ENCODE assay signal across 8 cellular contexts in genomic region chr4:49092608-49093135, GRCh38.
DNase-seq lines count a peak whose midpoint lies in the region; ATAC-seq, FAIRE-seq and TF ChIP-seq lines count a peak whose summit lies in the region.
"Not testable (repeated sequence)": the region's sequence is repeated elsewhere in the genome, so short reads cannot be mapped to it uniquely, and the experiment has no call there.

No MANE protein-coding gene starts in this region.

- not testable (repeated sequence) for FAIRE-seq in HepG2 (lab: Jason Lieb, UNC)

- H3K79me2 ChIP-seq in HepG2 (ENCODE audit: insufficient read depth, low read length), result not testable (repeated sequence)

- not testable (repeated sequence) for TF ChIP-seq CTCF in endodermal cell (conservative IDR thresholded peaks at IDR 0.05); HepG2 (CRISPR knock-in tag; IDR thresholded peaks at IDR 0.05)

- not testable (repeated sequence) for H4K20me1 ChIP-seq in HepG2 (ENCODE audit: insufficient read depth, low read length)

- not testable (repeated sequence) for TF ChIP-seq EP300 in HepG2 (IDR thresholded peaks at IDR 0.05; ENCODE audit: low read depth in 2 of 2, low read length in 2 of 2); HepG2 (CRISPR knock-in tag; IDR thresholded peaks at IDR 0.05; ENCODE audit: borderline replicate concordance)

- peaks cover 74% of the 10 kb centered on the region for H3K9me3 Mint-ChIP-seq in endodermal cell

- not testable (repeated sequence) for TF ChIP-seq RAD21 in HepG2 (CRISPR knock-in tag; IDR thresholded peaks at IDR 0.05)

- WGBS in endodermal cell (ENCODE audit: insufficient coverage in 1 of 2, insufficient read length in 1 of 2), 2 experiments, result 62 to 67% methylated on average over 10 of the region's 11 CpGs
- 7% methylated on average over 11 of the region's 11 CpGs for WGBS in HepG2 (ENCODE audit: low lambda C conversion rate)

- H3K4me1 ChIP-seq in endodermal cell (ENCODE audit: control insufficient read depth, insufficient read depth, low read length); HepG2 (ENCODE audit: insufficient read depth, low read length); subcutaneous abdominal adipose tissue (ENCODE audit: control insufficient read depth in 5 of 5, insufficient read depth in 5 of 5, low read length in 5 of 5): not testable (repeated sequence)

- POLR2A ChIA-PET in HepG2 (lab: Yijun Ruan, JAX), result not testable (repeated sequence)

- H3K27ac ChIP-seq in endodermal cell (ENCODE audit: low read depth, low read length); HepG2 (ENCODE audit: extremely low read length, insufficient read depth, low read length); subcutaneous abdominal adipose tissue (ENCODE audit: low read depth, low read length): not testable (repeated sequence)

- not testable (repeated sequence) for TF ChIP-seq POLR2A in HepG2 (IDR thresholded peaks at IDR 0.05; ENCODE audit: insufficient read depth in 1 of 2, low read depth in 2 of 2, low read length in 2 of 2)

- H3K36me3 Mint-ChIP-seq in endodermal cell (ENCODE audit: low read depth), result peaks cover 28% of the 10 kb centered on the region

- H2AFZ ChIP-seq in HepG2 (ENCODE audit: low read length), result not testable (repeated sequence)

- H3K4me3 ChIP-seq in endodermal cell (ENCODE audit: low read length) (peak overlapping the region; percentile 69), subcutaneous abdominal adipose tissue (ENCODE audit: low read depth in 1 of 5, low read length in 5 of 5) (peak overlapping the region in 3 of 5 donors; percentile 0 to 1 (median 0))
- H3K4me3 ChIP-seq in HepG2 (replicated peaks in 1 of 3; ENCODE audit: insufficient read depth in 1 of 3, low read depth in 2 of 3, low read length in 3 of 3), result not testable (repeated sequence)

- H3K9me3 ChIP-seq in endodermal cell (ENCODE audit: control insufficient read depth, low read length) (peaks cover 71% of the 10 kb centered on the region), HepG2 (ENCODE audit: low read length) (peaks cover 59% of the 10 kb centered on the region), subcutaneous abdominal adipose tissue (ENCODE audit: control insufficient read depth in 5 of 5, low read length in 5 of 5) (peaks cover 12 to 36% (median 36%) of the 10 kb centered on the region in 5 donors)

- in situ Hi-C loops in HepG2 (cut with HindIII; ENCODE audit: extremely low pct_ligation_motif_present, low pct_unique_long_range_greater_than_20kb), result not testable (repeated sequence)

- intact Hi-C loops in HepG2 (cut with micrococcal nuclease; ENCODE audit: unreplicated experiment), result not testable (repeated sequence)

- H3K4me3 Mint-ChIP-seq in endodermal cell, result not testable (repeated sequence)

- not testable (repeated sequence) for H3K27ac Mint-ChIP-seq in endodermal cell

- ATAC-seq in GM18519 (IDR thresholded peaks at IDR 0.05; ENCODE audit: low FRiP score, unreplicated experiment), result peak; percentile 40
- ATAC-seq in GM19468 (IDR thresholded peaks at IDR 0.05; ENCODE audit: extremely low read depth, unreplicated experiment), result peak; percentile 17
- ATAC-seq in HG02623 (IDR thresholded peaks at IDR 0.05; ENCODE audit: unreplicated experiment), result peak; percentile 35
- peak; percentile 48 for ATAC-seq in HG03139 (IDR thresholded peaks at IDR 0.05; ENCODE audit: unreplicated experiment)
- ATAC-seq in HepG2, result peak; percentile 79

- H3K4me1 Mint-ChIP-seq in endodermal cell, result not testable (repeated sequence)

- H3K9ac ChIP-seq in endodermal cell (ENCODE audit: extremely low read depth, low read length, poor library complexity, severe bottlenecking); HepG2 (ENCODE audit: insufficient read depth, low read depth, low read length); subcutaneous abdominal adipose tissue (ENCODE audit: low read length in 5 of 5): not testable (repeated sequence)

- CTCF ChIA-PET in HepG2 (lab: Yijun Ruan, JAX; ENCODE audit: low intra/inter-chr PET ratio, low total read pairs), result not testable (repeated sequence)

- not testable (repeated sequence) for BruUV-seq in HepG2 (replicated peaks; lab: Mats Ljungman, UMichigan)

- H3K27me3 Mint-ChIP-seq in endodermal cell (ENCODE audit: insufficient read depth), result not testable (repeated sequence)

- H3K27me3 ChIP-seq in endodermal cell (ENCODE audit: control insufficient read depth, insufficient read depth, low read length, poor library complexity, severe bottlenecking); HepG2 (ENCODE audit: control insufficient read depth in 1 of 2, insufficient read depth in 2 of 2, low read length in 2 of 2); subcutaneous abdominal adipose tissue (ENCODE audit: control insufficient read depth in 5 of 5, insufficient read depth in 4 of 5, low read length in 5 of 5): not testable (repeated sequence)

- H3K4me2 ChIP-seq in HepG2 (ENCODE audit: low read depth, low read length), result not testable (repeated sequence)

- peak; percentile 33 for DNase-seq in NAMALWA (ENCODE audit: low spot score)
- DNase-seq in endodermal cell; HepG2 (ENCODE audit: low spot score): not testable (repeated sequence)

- H3K36me3 ChIP-seq in endodermal cell (ENCODE audit: control insufficient read depth, insufficient read depth, low read length); HepG2 (replicated peaks in 1 of 2; ENCODE audit: control insufficient read depth in 1 of 2, insufficient read depth in 2 of 2, low read length in 2 of 2); subcutaneous abdominal adipose tissue (ENCODE audit: control insufficient read depth in 5 of 5, insufficient read depth in 5 of 5, low read length in 5 of 5): not testable (repeated sequence)

Comparison
In these comparisons a context has a peak if more than half of its experiments do, and no peak if none do; other contexts are left out.
1. ATAC-seq: peak in every context shown above with its lines; median percentile 79 in HepG2; 48 in HG03139; 40 in GM18519; 35 in HG02623; 17 in GM19468.